Comparison of ENCODE assay signal across 1 cellular context in genomic region chr6:41488392-41489129, GRCh38.
TF ChIP-seq lines count a peak whose summit lies in the region.

No MANE protein-coding gene starts in this region.

TF ChIP-seq in GM12878, 131 proteins besides CTCF, POLR2A, EP300 and RAD21 (continued from another document):
- TF ChIP-seq REST (IDR thresholded peaks at IDR 0.05; ENCODE audit: low read depth, low read length) (no peak), MAX (IDR thresholded peaks at IDR 0.05; ENCODE audit: low read depth, low read length) (no peak), SP1 (IDR thresholded peaks at IDR 0.05; ENCODE audit: low read depth, low read length) (peak; percentile 35), BACH1 (IDR thresholded peaks at IDR 0.05; ENCODE audit: borderline replicate concordance) (no peak), SUPT20H (IDR thresholded peaks at IDR 0.05; ENCODE audit: borderline replicate concordance, control insufficient read depth, low read depth, low read length) (no peak), BCL11A (IDR thresholded peaks at IDR 0.05; ENCODE audit: low read depth, low read length) (peak; percentile 53; the same call in 1 of the 2 replicates), NBN (IDR thresholded peaks at IDR 0.05) (peak; percentile 83; the same call in 1 of the 2 replicates), ZNF622 (IDR thresholded peaks at IDR 0.05) (no peak), USF2 (IDR thresholded peaks at IDR 0.05; ENCODE audit: borderline replicate concordance, low read depth, low read length) (no peak), LARP7 (IDR thresholded peaks at IDR 0.05) (no peak), FOXM1 (IDR thresholded peaks at IDR 0.05; ENCODE audit: low read depth, low read length) (no peak), FOXK2 (IDR thresholded peaks at IDR 0.05) (no peak), WRNIP1 (IDR thresholded peaks at IDR 0.05; ENCODE audit: borderline replicate concordance, low read depth, low read length) (no peak), MTA2 (IDR thresholded peaks at IDR 0.05; ENCODE audit: low read depth) (peak; percentile 80), ZZZ3 (IDR thresholded peaks at IDR 0.05; ENCODE audit: control insufficient read depth, insufficient read length, low read depth) (no peak), CREB1 (IDR thresholded peaks at IDR 0.05; ENCODE audit: low read depth) (no peak), USF1 (IDR thresholded peaks at IDR 0.05; ENCODE audit: borderline replicate concordance, extremely low read length, insufficient read depth, low read depth, low read length) (no peak), RB1 (IDR thresholded peaks at IDR 0.05; ENCODE audit: borderline replicate concordance) (no peak)
